10 cellular contexts compared by ENCODE assay signal in the genomic region with DNA sequence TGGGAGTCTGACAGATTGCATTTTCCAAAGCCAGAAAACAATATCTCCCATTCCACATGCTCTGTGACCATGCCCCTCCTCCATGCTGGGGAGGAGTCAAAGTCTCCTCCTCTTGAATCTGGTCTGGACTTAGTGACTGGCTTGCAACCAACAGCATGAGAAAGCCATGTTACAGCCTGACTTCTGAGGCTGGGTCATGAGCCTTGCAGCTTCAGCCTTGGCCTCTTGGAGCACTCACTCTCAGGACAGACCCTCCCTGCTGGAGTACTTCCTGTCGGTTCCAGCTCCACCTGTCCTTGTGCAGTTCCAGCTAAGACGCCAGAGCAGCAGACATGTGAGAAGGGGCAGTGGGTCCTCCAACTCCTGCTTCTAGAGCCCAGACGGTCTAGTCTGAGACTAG. TPM values are rescaled to one million over a fixed set of nuclear protein-coding genes. Genes with fewer than 3 reads are reported as not detected.
DNase-seq lines count a peak whose midpoint lies in the region; ATAC-seq and TF ChIP-seq lines count a peak whose summit lies in the region.
"Had no signal": no experiment of that assay in that cellular context is flagged by ENCODE, and none has a peak within 500 bp of the region (broad histone marks: within the 10 kb centered on the region; RNA-seq: fewer than 3 reads in every experiment).

No MANE protein-coding gene starts in this region.

- DNase-seq in ELR (ENCODE audit: low read depth): peak; percentile 19
- peak; percentile 17 for DNase-seq in MG63
- peak; percentile 21 for DNase-seq in choroid plexus epithelial cell (ENCODE audit: low read depth)
- peak; percentile 13 for DNase-seq in mucosa of gallbladder (ENCODE audit: low spot score)
- DNase-seq in KBM-7: no peak
- DNase-seq in immature natural killer cell: no peak
- DNase-seq in activated naive CD4-positive, alpha-beta T cell treated with anti-CD3 and anti-CD28 coated beads, Interleukin-2, amount 10 ng/mL, durations not matched to agents 7 days and 5 days: no peak
- DNase-seq: activated gamma-delta T cell; stimulated activated CD4-positive, alpha-beta T cell treated with anti-CD3 and anti-CD28 coated beads, Interleukin-15, amount 100 ng/mL, for 24 hours had no signal

- H3K4me1 Mint-ChIP-seq in immature natural killer cell: no peaks in the 10 kb centered on the region
- H3K4me1 Mint-ChIP-seq in activated naive CD4-positive, alpha-beta T cell treated with anti-CD3 and anti-CD28 coated beads, Interleukin-2, amount 10 ng/mL, durations not matched to agents 7 days and 5 days: no peaks in the 10 kb centered on the region

- H3K9me3 Mint-ChIP-seq in immature natural killer cell: no peaks in the 10 kb centered on the region
- H3K9me3 Mint-ChIP-seq in activated naive CD4-positive, alpha-beta T cell treated with anti-CD3 and anti-CD28 coated beads, Interleukin-2, amount 10 ng/mL, durations not matched to agents 7 days and 5 days: no peaks in the 10 kb centered on the region

- H3K27me3 ChIP-seq in MG63: peaks cover 5% of the 10 kb centered on the region; the same call in 1 of the 2 replicates

- no peak for ATAC-seq in GM21528 (IDR thresholded peaks at IDR 0.05; ENCODE audit: low FRiP score, unreplicated experiment)

- H3K36me3 Mint-ChIP-seq in immature natural killer cell: no peaks in the 10 kb centered on the region
- H3K36me3 Mint-ChIP-seq in activated naive CD4-positive, alpha-beta T cell treated with anti-CD3 and anti-CD28 coated beads, Interleukin-2, amount 10 ng/mL, durations not matched to agents 7 days and 5 days: no peaks in the 10 kb centered on the region

- in situ Hi-C loops in KBM-7 (cut with MboI; ENCODE audit: low pct_unique_long_range_greater_than_20kb, low sequenced_read_pairs): no loop called here

- TF ChIP-seq CTCF in choroid plexus epithelial cell (conservative IDR thresholded peaks at IDR 0.05; ENCODE audit: low read depth, low read length): no peak

- H3K4me3 ChIP-seq in MG63 (no peak overlapping the region), choroid plexus epithelial cell (ENCODE audit: low read depth, low read length) (no peak overlapping the region)

- H3K27ac Mint-ChIP-seq in immature natural killer cell: no peak overlapping the region
- no peak overlapping the region for H3K27ac Mint-ChIP-seq in activated naive CD4-positive, alpha-beta T cell treated with anti-CD3 and anti-CD28 coated beads, Interleukin-2, amount 10 ng/mL, durations not matched to agents 7 days and 5 days

- CTCF ChIA-PET in activated naive CD4-positive, alpha-beta T cell treated with anti-CD3 and anti-CD28 coated beads, Interleukin-2, amount 10 ng/mL, durations not matched to agents 7 days and 5 days (lab: Charles Lee): no interaction called here

- H3K9me3 ChIP-seq in MG63: no peaks in the 10 kb centered on the region

- H3K36me3 ChIP-seq in MG63: no peaks in the 10 kb centered on the region

- H3K4me3 Mint-ChIP-seq in immature natural killer cell: no peak overlapping the region
- no peak overlapping the region for H3K4me3 Mint-ChIP-seq in activated naive CD4-positive, alpha-beta T cell treated with anti-CD3 and anti-CD28 coated beads, Interleukin-2, amount 10 ng/mL, durations not matched to agents 7 days and 5 days

- peaks cover 0 to 7% (median 3%) of the 10 kb centered on the region in 3 donors for H3K27me3 Mint-ChIP-seq in immature natural killer cell (ENCODE audit: low read depth in 3 of 3)
- peaks cover 35% of the 10 kb centered on the region for H3K27me3 Mint-ChIP-seq in activated naive CD4-positive, alpha-beta T cell treated with anti-CD3 and anti-CD28 coated beads, Interleukin-2, amount 10 ng/mL, durations not matched to agents 7 days and 5 days

RNA-seq across cellular contexts. Expression of a gene that starts 49.7 kb away (rescaled TPM):
- total RNA-seq in MG63 (2014; rRNA removed; shearing (Covaris generic); ENCODE audit: low replicate concordance): 10.4 and 13.3 TPM in 2 replicates
- 19.2 TPM for total RNA-seq in mucosa of gallbladder
- 10 to 100 TPM in 2 of 3 donors, 1 to 10 TPM in 1; 3.6 to 16.3 (median 11.1) TPM for polyA plus RNA-seq in immature natural killer cell

RNA-seq across cellular contexts. Expression of a gene that starts 57.4 kb away (rescaled TPM):
- total RNA-seq in MG63 (2014; rRNA removed; shearing (Covaris generic); ENCODE audit: low replicate concordance): 9.6 and 11.2 TPM in 2 replicates
- total RNA-seq in mucosa of gallbladder: 46.1 TPM
- 10 to 100 TPM in 2 of 3 donors, 1 to 10 TPM in 1; 4.1 to 25.7 (median 19.4) TPM for polyA plus RNA-seq in immature natural killer cell

Comparison
In these comparisons a context has a peak if more than half of its experiments do, and no peak if none do; other contexts are left out.
1. DNase-seq: peak in ELR (single experiment), MG63 (single experiment), choroid plexus epithelial cell (single experiment) and mucosa of gallbladder (single experiment); none in KBM-7 (single experiment), immature natural killer cell (0 of 3) and activated naive CD4-positive, alpha-beta T cell treated with anti-CD3 and anti-CD28 coated beads, Interleukin-2, amount 10 ng/mL, durations not matched to agents 7 days and 5 days (single experiment).